Comparison of ENCODE assay signal across 16 cellular contexts in genomic region chr13:39201075-39201630, GRCh38.
"Had no signal": no experiment of that assay in that cellular context is flagged by ENCODE, and none has a peak within 500 bp of the region (broad histone marks: within the 10 kb centered on the region; RNA-seq: fewer than 3 reads in every experiment).

No MANE protein-coding gene starts in this region.

- FAIRE-seq: frontal cortex, islet of Langerhans had no signal

- H3K4me1 ChIP-seq: psoas muscle, spleen, testis had no signal

- H3K4me3 ChIP-seq: psoas muscle, spleen, testis, upper lobe of left lung had no signal

- ATAC-seq: psoas muscle; sciatic nerve; stimulated activated naive CD8-positive, alpha-beta T cell treated with anti-CD3 and anti-CD28 coated beads, Interleukin-15, amount 100 ng/mL, for 72 hours had no signal

- DNase-seq: activated CD4-positive, alpha-beta T cell treated with anti-CD3 and anti-CD28 coated beads, Interleukin-2, amount 50 U/mL, for 1 hour; activated CD8-positive, alpha-beta memory T cell treated with anti-CD3 and anti-CD28 coated beads for 24 hours; activated naive CD8-positive, alpha-beta T cell treated with anti-CD3 and anti-CD28 coated beads, Interleukin-2, amount 10 ng/mL, durations not matched to agents 7 days and 5 days; brain microvascular endothelial cell; cerebellar nuclear complex; effector memory CD4-positive, alpha-beta T cell; head of caudate nucleus; psoas muscle; spleen; stimulated activated CD4-positive, alpha-beta T cell treated with anti-CD3 and anti-CD28 coated beads, Interleukin-1b, Interleukin-23, amount 100 ng/mL, for 48 hours; stimulated activated naive CD8-positive, alpha-beta T cell treated with anti-CD3 and anti-CD28 coated beads, Interleukin-15, amount 100 ng/mL, for 72 hours; testis; upper lobe of left lung had no signal

- H3K27ac ChIP-seq: brain microvascular endothelial cell, psoas muscle, testis had no signal

- H3K27me3 ChIP-seq: brain microvascular endothelial cell, spleen, testis, upper lobe of left lung had no signal

- H3K36me3 ChIP-seq: brain microvascular endothelial cell, spleen, upper lobe of left lung had no signal

- H3K9me3 ChIP-seq: psoas muscle, spleen, testis, upper lobe of left lung had no signal
